Comparison of ENCODE assay signal across 18 cellular contexts in genomic region chr11:65340226-65340625, GRCh38. TPM values are rescaled to one million over a fixed set of nuclear protein-coding genes. Genes with fewer than 3 reads are reported as not detected.
"Had no signal": no experiment of that assay in that cellular context is flagged by ENCODE, and none has a peak within 500 bp of the region (broad histone marks: within the 10 kb centered on the region; RNA-seq: fewer than 3 reads in every experiment).

No MANE protein-coding gene starts in this region.

- DNase-seq: activated CD4-positive, alpha-beta T cell treated with anti-CD3 and anti-CD28 coated beads, Interleukin-2, amount 10 ng/mL, durations not matched to agents 7 days and 5 days; activated effector memory CD4-positive, alpha-beta T cell treated with anti-CD3 and anti-CD28 coated beads, Interleukin-2, amount 50 U/mL, for 16 hours; endodermal cell; erythroblast; gastrocnemius medialis; left colon; lower lobe of right lung; natural killer cell; retina; stimulated activated CD4-positive, alpha-beta T cell treated with anti-CD3 and anti-CD28 coated beads, Interleukin-12 subunit alpha, Interleukin-12 subunit beta, amount 100 ng/mL, for 4 hours; stimulated activated CD4-positive, alpha-beta T cell treated with anti-CD3 and anti-CD28 coated beads, Interleukin-2, amount 100 ng/mL, for 24 hours; stimulated activated naive B cell treated with anti-CD40 and anti-IgM and Interleukin-4, amounts not matched to agents 10 μg/mL and 1 μg/mL and 100 μg/mL, for 72 hours had no signal

- H3K4me3 ChIP-seq: ascending aorta, breast epithelium, gastrocnemius medialis, lower lobe of right lung, suprapubic skin had no signal

- H3K27me3 ChIP-seq: ascending aorta, breast epithelium, gastrocnemius medialis, neutrophil, suprapubic skin had no signal

- H3K27ac ChIP-seq: ascending aorta, breast epithelium, gastrocnemius medialis, lower lobe of right lung, neutrophil, suprapubic skin had no signal

- H3K27ac Mint-ChIP-seq: endodermal cell; stimulated activated naive B cell treated with anti-CD40 and anti-IgM and Interleukin-4, amounts not matched to agents 10 μg/mL and 1 μg/mL and 100 μg/mL, for 72 hours; type B pancreatic cell had no signal

- H3K9me3 ChIP-seq: ascending aorta, breast epithelium, gastrocnemius medialis, lower lobe of right lung, neutrophil, suprapubic skin had no signal

- H3K27me3 Mint-ChIP-seq: activated CD4-positive, alpha-beta T cell treated with anti-CD3 and anti-CD28 coated beads, Interleukin-2, amount 10 ng/mL, durations not matched to agents 7 days and 5 days; stimulated activated naive B cell treated with anti-CD40 and anti-IgM and Interleukin-4, amounts not matched to agents 10 μg/mL and 1 μg/mL and 100 μg/mL, for 72 hours; type B pancreatic cell had no signal

- ATAC-seq: gastrocnemius medialis; left colon; lower lobe of right lung; natural killer cell; stimulated activated naive B cell treated with anti-CD40 and anti-IgM and Interleukin-4, amounts not matched to agents 10 μg/mL and 1 μg/mL and 100 μg/mL, for 72 hours had no signal

- H3K4me3 Mint-ChIP-seq: activated CD4-positive, alpha-beta T cell treated with anti-CD3 and anti-CD28 coated beads, Interleukin-2, amount 10 ng/mL, durations not matched to agents 7 days and 5 days; endodermal cell; natural killer cell; stimulated activated naive B cell treated with anti-CD40 and anti-IgM and Interleukin-4, amounts not matched to agents 10 μg/mL and 1 μg/mL and 100 μg/mL, for 72 hours; type B pancreatic cell had no signal

- H3K9me3 Mint-ChIP-seq: activated CD4-positive, alpha-beta T cell treated with anti-CD3 and anti-CD28 coated beads, Interleukin-2, amount 10 ng/mL, durations not matched to agents 7 days and 5 days; endodermal cell; natural killer cell; stimulated activated naive B cell treated with anti-CD40 and anti-IgM and Interleukin-4, amounts not matched to agents 10 μg/mL and 1 μg/mL and 100 μg/mL, for 72 hours; type B pancreatic cell had no signal

RNA-seq across cellular contexts. Expression of gene TIGD3, which starts 14.3 kb away (rescaled TPM):
- total RNA-seq: ascending aorta had no signal

RNA-seq across cellular contexts. Expression of gene CDC42EP2, which starts 25.6 kb away (rescaled TPM):
- total RNA-seq: mononuclear cell had no signal
